Comparison of ENCODE assay signal across 26 cellular contexts in genomic region chr5:90586469-90586868, GRCh38. TPM values are rescaled to one million over a fixed set of nuclear protein-coding genes. Genes with fewer than 3 reads are reported as not detected.
DNase-seq lines count a peak whose midpoint lies in the region; ATAC-seq, FAIRE-seq and TF ChIP-seq lines count a peak whose summit lies in the region.
"Had no signal": no experiment of that assay in that cellular context is flagged by ENCODE, and none has a peak within 500 bp of the region (broad histone marks: within the 10 kb centered on the region; RNA-seq: fewer than 3 reads in every experiment).

No MANE protein-coding gene starts in this region.

- no peaks in the 10 kb centered on the region for H3K36me3 ChIP-seq in HepG2 (replicated peaks in 1 of 2; ENCODE audit: control insufficient read depth in 1 of 2, insufficient read depth in 2 of 2, low read length in 2 of 2)
- H3K36me3 ChIP-seq in right lobe of liver = no peaks in the 10 kb centered on the region
- H3K36me3 ChIP-seq in HEK293 (ENCODE audit: control insufficient read depth in 2 of 2, insufficient read depth in 1 of 2, low read length in 2 of 2) = no peaks in the 10 kb centered on the region
- no peaks in the 10 kb centered on the region for H3K36me3 ChIP-seq in K562 (ENCODE audit: control insufficient read depth, insufficient read depth, low read length)
- H3K36me3 ChIP-seq: BE2C, BLaER1 had no signal

- no peak overlapping the region for H3K27ac ChIP-seq in HepG2 (ENCODE audit: extremely low read length, insufficient read depth, low read length)
- H3K27ac ChIP-seq in right lobe of liver = no peak overlapping the region
- H3K27ac ChIP-seq in HEK293 (ENCODE audit: extremely low read depth, low read depth, low read length) = no peak overlapping the region
- H3K27ac ChIP-seq in K562 (ENCODE audit: extremely low read depth, low read depth, low read length) = no peak overlapping the region
- H3K27ac ChIP-seq: 22Rv1, A549, BLaER1 had no signal

- no peak overlapping the region for H3K9ac ChIP-seq in HepG2 (ENCODE audit: insufficient read depth, low read depth, low read length)
- no peak overlapping the region for H3K9ac ChIP-seq in K562 (ENCODE audit: insufficient read depth in 1 of 2, low read depth in 2 of 2, low read length in 2 of 2)
- H3K9ac ChIP-seq: BLaER1 had no signal

- ATAC-seq in HepG2 (no peak), right lobe of liver (no peak), K562 (no peak), HG02763 (IDR thresholded peaks at IDR 0.05; ENCODE audit: unreplicated experiment) (no peak), HG03432 (IDR thresholded peaks at IDR 0.05; ENCODE audit: unreplicated experiment) (no peak)
- ATAC-seq: A549 had no signal

- POLR2A ChIA-PET in HepG2 (lab: Yijun Ruan, JAX) = no interaction called here
- POLR2A ChIA-PET in HEK293 (lab: Yijun Ruan, JAX) = no interaction called here
- POLR2A ChIA-PET in K562 (lab: Yijun Ruan, JAX) = interaction anchor here (0.9 kb wide), 1 partner anchor 16 kb away, joined by 3 read pairs; no protein-coding TSS in a partner anchor

- H2AFZ ChIP-seq in HepG2 (ENCODE audit: low read length) (no peak overlapping the region), K562 (ENCODE audit: low read depth, low read length) (no peak overlapping the region)

- TF ChIP-seq RAD21 in HepG2 (CRISPR knock-in tag; IDR thresholded peaks at IDR 0.05) = no peak
- TF ChIP-seq RAD21 in K562 (CRISPR knock-in tag; conservative IDR thresholded peaks at IDR 0.05 in 1 of 2, IDR thresholded peaks at IDR 0.05 in 1 of 2) = no peak

- H3K9me3 ChIP-seq in HepG2 (ENCODE audit: low read length) (no peaks in the 10 kb centered on the region), right lobe of liver (no peaks in the 10 kb centered on the region), HEK293 (ENCODE audit: control insufficient read depth, insufficient read depth, low read depth, low read length) (no peaks in the 10 kb centered on the region), K562 (replicated peaks; ENCODE audit: control insufficient read depth, insufficient read depth, low read depth, low read length) (no peaks in the 10 kb centered on the region)
- H3K9me3 ChIP-seq: A549, BE2C, BLaER1 had no signal

- intact Hi-C loops in HepG2 (cut with micrococcal nuclease; ENCODE audit: unreplicated experiment) = no loop called here
- intact Hi-C loops in right lobe of liver (cut with DNase I) = no loop called here
- intact Hi-C loops in K562 (cut with micrococcal nuclease) = loop anchor here (5.0 kb wide), 1 partner anchor 54 kb away; no protein-coding TSS in a partner anchor

- TF ChIP-seq POLR2A in HepG2 (IDR thresholded peaks at IDR 0.05; ENCODE audit: insufficient read depth in 1 of 2, low read depth in 2 of 2, low read length in 2 of 2) (no peak), right lobe of liver (IDR thresholded peaks at IDR 0.05) (no peak), K562 (conservative IDR thresholded peaks at IDR 0.05) (no peak)

- TF ChIP-seq EP300 in HepG2 (IDR thresholded peaks at IDR 0.05; ENCODE audit: low read depth in 2 of 2, low read length in 2 of 2) (no peak), HepG2 (CRISPR knock-in tag; IDR thresholded peaks at IDR 0.05; ENCODE audit: borderline replicate concordance) (no peak), K562 (IDR thresholded peaks at IDR 0.05; ENCODE audit: low read length) (no peak)

- BruUV-seq in HepG2 (replicated peaks; lab: Mats Ljungman, UMichigan) (no TSS peak), K562 (replicated peaks; lab: Mats Ljungman, UMichigan) (no TSS peak)

- in situ Hi-C loops in HepG2 (cut with HindIII; ENCODE audit: extremely low pct_ligation_motif_present, low pct_unique_long_range_greater_than_20kb) = no loop called here
- in situ Hi-C loops in K562 (cut with MboI) = no loop called here

- CTCF ChIA-PET in HepG2 (lab: Yijun Ruan, JAX; ENCODE audit: low intra/inter-chr PET ratio, low total read pairs) (no interaction called here), HEK293 (lab: Yijun Ruan, JAX) (interaction anchor here (0.6 kb wide), 1 partner anchor 18 kb away, joined by 3 read pairs; no protein-coding TSS in a partner anchor), K562 (lab: Yijun Ruan, JAX; ENCODE audit: low intra/inter-chr PET ratio) (no interaction called here)

- no peak overlapping the region for H3K4me3 ChIP-seq in HepG2 (replicated peaks in 1 of 3; ENCODE audit: insufficient read depth in 1 of 3, low read depth in 2 of 3, low read length in 3 of 3)
- H3K4me3 ChIP-seq in right lobe of liver = no peak overlapping the region
- no peak overlapping the region for H3K4me3 ChIP-seq in HEK293 (ENCODE audit: low read depth, low read length)
- no peak overlapping the region for H3K4me3 ChIP-seq in K562
- H3K4me3 ChIP-seq: A549, BLaER1, GM12878 had no signal

- TF ChIP-seq CTCF in HepG2 (CRISPR knock-in tag; IDR thresholded peaks at IDR 0.05) = no peak
- TF ChIP-seq CTCF in right lobe of liver (IDR thresholded peaks at IDR 0.05) = no peak
- no peak for TF ChIP-seq CTCF in HEK293 (tag by site-specific recombination; IDR thresholded peaks at IDR 0.05)
- no peak for TF ChIP-seq CTCF in K562 (IDR thresholded peaks at IDR 0.05 in 2 of 3, conservative IDR thresholded peaks at IDR 0.05 in 1 of 3; ENCODE audit: insufficient read depth in 2 of 3, low read depth in 1 of 3, low read length in 3 of 3)

- no peaks in the 10 kb centered on the region for H3K9me1 ChIP-seq in K562 (ENCODE audit: control insufficient read depth, insufficient read depth, low read length)

- no peak for DNase-seq in HepG2 (ENCODE audit: low spot score)
- no peak for DNase-seq in right lobe of liver
- DNase-seq in K562 (ENCODE audit: extremely low read depth in 1 of 4, low spot score in 3 of 4) = no peak
- DNase-seq: BE2C; C1 segment of cervical spinal cord; CD4-positive, alpha-beta memory T cell; CD4-positive, CD25-positive, alpha-beta regulatory T cell; CD8-positive, alpha-beta memory T cell; COR-L47; DMS 273 treated with DMSO at 0.1 percent for 48 hours; DMS153; DMS53; DMS79; DND-41; EL; GDM1 had no signal

- H3K4me2 ChIP-seq in HepG2 (ENCODE audit: low read depth, low read length) (no peak overlapping the region), K562 (ENCODE audit: insufficient read depth, low read length) (no peak overlapping the region)
- H3K4me2 ChIP-seq: A549, BLaER1 had no signal

- H3K79me2 ChIP-seq in HepG2 (ENCODE audit: insufficient read depth, low read length) = no peaks in the 10 kb centered on the region
- peaks cover 9% of the 10 kb centered on the region; the same call in 2 of the 3 replicates for H3K79me2 ChIP-seq in K562 (ENCODE audit: control insufficient read depth, insufficient read depth, low read length)

- H3K4me1 ChIP-seq in HepG2 (ENCODE audit: insufficient read depth, low read length) = no peaks in the 10 kb centered on the region
- H3K4me1 ChIP-seq in right lobe of liver = no peaks in the 10 kb centered on the region
- H3K4me1 ChIP-seq in HEK293 (ENCODE audit: control insufficient read depth, insufficient read depth, low read length) = no peaks in the 10 kb centered on the region
- peaks cover 0 to 10% of the 10 kb centered on the region in 2 experiments; a peak in 3 of 5 replicates for H3K4me1 ChIP-seq in K562 (replicated peaks in 1 of 2; ENCODE audit: control insufficient read depth in 2 of 2, insufficient read depth in 2 of 2, low read length in 2 of 2)
- H3K4me1 ChIP-seq: A549, BE2C, BLaER1 had no signal

- 0% methylated on average over 2 of the region's 2 CpGs for WGBS in HepG2 (ENCODE audit: low lambda C conversion rate)
- 64% methylated on average over 2 of the region's 2 CpGs for WGBS in right lobe of liver (ENCODE audit: insufficient coverage, low coverage, low lambda C conversion rate, missing lambda C conversion rate)
- WGBS in K562 (ENCODE audit: insufficient coverage, low coverage, missing lambda C conversion rate) = 30% methylated on average over 2 of the region's 2 CpGs

- FAIRE-seq in HepG2 (lab: Jason Lieb, UNC) (no peak), K562 (lab: Jason Lieb, UNC) (no peak)
- FAIRE-seq: A549, GM12878, GM19239 had no signal

- H3K27me3 ChIP-seq in HepG2 (ENCODE audit: control insufficient read depth in 1 of 2, insufficient read depth in 2 of 2, low read length in 2 of 2) (no peaks in the 10 kb centered on the region), right lobe of liver (peaks cover 0 to 3% of the 10 kb centered on the region in 2 donors), K562 (ENCODE audit: control insufficient read depth in 2 of 2, insufficient read depth in 2 of 2, low read length in 2 of 2) (no peaks in the 10 kb centered on the region)
- H3K27me3 ChIP-seq: BLaER1 had no signal

- H4K20me1 ChIP-seq in HepG2 (ENCODE audit: insufficient read depth, low read length) (no peaks in the 10 kb centered on the region), K562 (replicated peaks; ENCODE audit: control insufficient read depth, insufficient read depth, low read length) (no peaks in the 10 kb centered on the region)
- H4K20me1 ChIP-seq: BLaER1 had no signal

RNA-seq across cellular contexts. Expression of gene ADGRV1, which starts 27.9 kb away (rescaled TPM):
- total RNA-seq in HepG2 (2016; rRNA removed; fragmentation: Illumina TruSeq; extraction: Trizol) (0.84 and 1.7 TPM in 2 replicates), right lobe of liver (10 to 100 TPM in 2 of 6 experiments, 1 to 10 TPM in 4; 4.5 to 15.9 (median 7.4) TPM), K562 (2014; rRNA removed) (71.6 and 75.0 TPM in 2 replicates), K562 (2014; rRNA removed; fragmentation: Illumina TruSeq; extraction: Trizol) (156 and 170 TPM in 2 replicates), K562 (2015; rRNA removed; fragmentation: Illumina TruSeq; extraction: Trizol) (101 and 111 TPM in 2 replicates), K562 (2021) (70.6 and 73.7 TPM in 2 replicates)
- 0.35 and 0.40 TPM in 2 replicates for total RNA-seq in HepG2 (2016; cell fraction: cytosol; rRNA removed; fragmentation: Illumina TruSeq; extraction: Trizol; ENCODE audit: low read depth)
- total RNA-seq in HepG2 (2016; cell fraction: insoluble cytoplasmic fraction; rRNA removed; fragmentation: Illumina TruSeq; extraction: Trizol) = 1.4 and 1.5 TPM in 2 replicates
- total RNA-seq in HepG2 (2016; cell fraction: membrane; rRNA removed; fragmentation: Illumina TruSeq; extraction: Trizol) = 0.37 and 0.83 TPM in 2 replicates
- total RNA-seq in HepG2 (2016; cell fraction: nucleus; rRNA removed; fragmentation: Illumina TruSeq; extraction: Trizol) = 1.3 and 2.5 TPM in 2 replicates
- polyA plus RNA-seq in HepG2 (2011; rRNA removed) (3.9 and 5.9 TPM in 2 replicates), K562 (2011; rRNA removed) (49.6 and 58.2 TPM in 2 replicates), K562 (2014; fragmentation: Illumina TruSeq; extraction: Trizol) (45.6 and 47.5 TPM in 2 replicates), K562 (2014; fragmentation: Nextera tagmentation; extraction: Ambion mirVana) (10 to 100 TPM; 21.7 to 24.5 TPM), K562 (2014; rRNA removed) (50.7 and 51.8 TPM in 2 replicates)
- polyA plus RNA-seq in HepG2 (2011; cell fraction: cytosol; rRNA removed) = 2.1 and 6.3 TPM in 2 replicates
- polyA plus RNA-seq in HepG2 (2011; cell fraction: nucleus; rRNA removed) = 0.53 and 2.0 TPM in 2 replicates
- polyA plus RNA-seq in HepG2 (2012) = 5.9 and 7.6 TPM in 2 replicates
- polyA plus RNA-seq in HepG2 (2016; cell fraction: cytosol; fragmentation: Illumina TruSeq; extraction: Trizol; ENCODE audit: low read depth) = 0.26 and 0.35 TPM in 2 replicates
- polyA plus RNA-seq in HepG2 (2016; cell fraction: insoluble cytoplasmic fraction; fragmentation: Illumina TruSeq; extraction: Trizol; ENCODE audit: low read depth) = 1.1 and 1.4 TPM in 2 replicates
- polyA plus RNA-seq in HepG2 (2016; cell fraction: membrane; fragmentation: Illumina TruSeq; extraction: Trizol; ENCODE audit: low read depth) = 0.38 and 0.39 TPM in 2 replicates
- 0.36 and 1.2 TPM in 2 replicates for polyA plus RNA-seq in HepG2 (2016; cell fraction: nucleus; fragmentation: Illumina TruSeq; extraction: Trizol; ENCODE audit: insufficient read depth, low read depth)
- polyA minus RNA-seq in HepG2 (2011; rRNA and poly(A)+ RNA removed; ENCODE audit: low replicate concordance) = 1.9 and 2.7 TPM in 2 replicates
- polyA minus RNA-seq in HepG2 (2011; cell fraction: cytosol; rRNA and poly(A)+ RNA removed) = 0.97 and 2.5 TPM in 2 replicates
- 1.2 and 2.7 TPM in 2 replicates for polyA minus RNA-seq in HepG2 (2011; cell fraction: nucleus; rRNA and poly(A)+ RNA removed)
- 426 and 1,792 TPM in 2 replicates for total RNA-seq in K562 (2011; cell fraction: chromatin; rRNA removed; ENCODE audit: low replicate concordance)
- 167 and 305 TPM in 2 replicates for total RNA-seq in K562 (2011; cell fraction: nucleolus; rRNA removed)
- 499 and 612 TPM in 2 replicates for total RNA-seq in K562 (2011; cell fraction: nucleoplasm; rRNA removed)
- 18.0 and 26.3 TPM in 2 replicates for polyA plus RNA-seq in K562 (2011; cell fraction: cytosol; rRNA removed)
- 135 and 146 TPM in 2 replicates for polyA plus RNA-seq in K562 (2011; cell fraction: nucleus; rRNA removed)
- 34.1 and 37.7 TPM in 2 replicates for polyA plus RNA-seq in K562 (2012)
- polyA minus RNA-seq in K562 (2011; rRNA and poly(A)+ RNA removed) = 318 and 333 TPM in 2 replicates
- polyA minus RNA-seq in K562 (2011; cell fraction: cytosol; rRNA and poly(A)+ RNA removed) = 24.5 and 45.3 TPM in 2 replicates
- polyA minus RNA-seq in K562 (2011; cell fraction: nucleus; rRNA and poly(A)+ RNA removed) = 512 and 599 TPM in 2 replicates
- total RNA-seq: A172, G401 had no signal
- polyA plus RNA-seq: CD4-positive, alpha-beta memory T cell; CD8-positive, alpha-beta memory T cell had no signal

RNA-seq across cellular contexts. Expression of gene LYSMD3, which starts 57.1 kb away (rescaled TPM):
- total RNA-seq in HepG2 (2016; rRNA removed; fragmentation: Illumina TruSeq; extraction: Trizol) = 13.8 and 22.2 TPM in 2 replicates
- 1.2 and 1.6 TPM in 2 replicates for total RNA-seq in HepG2 (2016; cell fraction: cytosol; rRNA removed; fragmentation: Illumina TruSeq; extraction: Trizol; ENCODE audit: low read depth)
- total RNA-seq in HepG2 (2016; cell fraction: insoluble cytoplasmic fraction; rRNA removed; fragmentation: Illumina TruSeq; extraction: Trizol) = 14.2 and 20.5 TPM in 2 replicates
- total RNA-seq in HepG2 (2016; cell fraction: membrane; rRNA removed; fragmentation: Illumina TruSeq; extraction: Trizol) = 6.5 and 8.4 TPM in 2 replicates
- 12.9 and 13.6 TPM in 2 replicates for total RNA-seq in HepG2 (2016; cell fraction: nucleus; rRNA removed; fragmentation: Illumina TruSeq; extraction: Trizol)
- polyA plus RNA-seq in HepG2 (2011; rRNA removed) = 6.3 and 9.1 TPM in 2 replicates
- 3.3 and 5.8 TPM in 2 replicates for polyA plus RNA-seq in HepG2 (2011; cell fraction: cytosol; rRNA removed)
- 2.4 and 3.9 TPM in 2 replicates for polyA plus RNA-seq in HepG2 (2011; cell fraction: nucleus; rRNA removed)
- polyA plus RNA-seq in HepG2 (2012) = 10.3 and 10.4 TPM in 2 replicates
- polyA plus RNA-seq in HepG2 (2016; cell fraction: cytosol; fragmentation: Illumina TruSeq; extraction: Trizol; ENCODE audit: low read depth) = 0.70 and 0.91 TPM in 2 replicates
- 17.8 and 21.3 TPM in 2 replicates for polyA plus RNA-seq in HepG2 (2016; cell fraction: insoluble cytoplasmic fraction; fragmentation: Illumina TruSeq; extraction: Trizol; ENCODE audit: low read depth)
- polyA plus RNA-seq in HepG2 (2016; cell fraction: membrane; fragmentation: Illumina TruSeq; extraction: Trizol; ENCODE audit: low read depth) = 3.1 and 4.0 TPM in 2 replicates
- polyA plus RNA-seq in HepG2 (2016; cell fraction: nucleus; fragmentation: Illumina TruSeq; extraction: Trizol; ENCODE audit: insufficient read depth, low read depth) = 14.8 and 16.7 TPM in 2 replicates
- 3.2 and 6.4 TPM in 2 replicates for polyA minus RNA-seq in HepG2 (2011; rRNA and poly(A)+ RNA removed; ENCODE audit: low replicate concordance)
- polyA minus RNA-seq in HepG2 (2011; cell fraction: cytosol; rRNA and poly(A)+ RNA removed) = 11.1 and 12.9 TPM in 2 replicates
- polyA minus RNA-seq in HepG2 (2011; cell fraction: nucleus; rRNA and poly(A)+ RNA removed) = 15.7 and 16.6 TPM in 2 replicates
- 10 to 100 TPM; 11.4 to 16.6 (median 13.3) TPM for total RNA-seq in right lobe of liver
- total RNA-seq in K562 (2011; cell fraction: chromatin; rRNA removed; ENCODE audit: low replicate concordance) = 8.0 and 49.3 TPM in 2 replicates
- total RNA-seq in K562 (2011; cell fraction: nucleolus; rRNA removed) = 4.8 and 6.4 TPM in 2 replicates
- total RNA-seq in K562 (2011; cell fraction: nucleoplasm; rRNA removed) = 15.0 and 31.4 TPM in 2 replicates
- 11.7 TPM in 2 replicates for total RNA-seq in K562 (2014; rRNA removed)
- total RNA-seq in K562 (2014; rRNA removed; fragmentation: Illumina TruSeq; extraction: Trizol) = 23.3 and 30.3 TPM in 2 replicates
- 17.5 and 20.7 TPM in 2 replicates for total RNA-seq in K562 (2015; rRNA removed; fragmentation: Illumina TruSeq; extraction: Trizol)
- total RNA-seq in K562 (2021) = 21.1 and 21.9 TPM in 2 replicates
- polyA plus RNA-seq in K562 (2011; rRNA removed) = 35.1 and 42.3 TPM in 2 replicates
- polyA plus RNA-seq in K562 (2011; cell fraction: cytosol; rRNA removed) = 4.8 and 14.0 TPM in 2 replicates
- polyA plus RNA-seq in K562 (2011; cell fraction: nucleus; rRNA removed) = 8.2 and 12.3 TPM in 2 replicates
- polyA plus RNA-seq in K562 (2012) = 15.0 and 18.3 TPM in 2 replicates
- polyA plus RNA-seq in K562 (2014; fragmentation: Illumina TruSeq; extraction: Trizol) = 21.2 and 25.0 TPM in 2 replicates
- polyA plus RNA-seq in K562 (2014; fragmentation: Nextera tagmentation; extraction: Ambion mirVana) = 10 to 100 TPM in 1 of 2 experiments, 1 to 10 TPM in 1; 9.5 to 19.2 TPM
- polyA plus RNA-seq in K562 (2014; rRNA removed) = 16.5 and 17.6 TPM in 2 replicates
- 61.9 and 70.0 TPM in 2 replicates for polyA minus RNA-seq in K562 (2011; rRNA and poly(A)+ RNA removed)
- 16.2 and 17.2 TPM in 2 replicates for polyA minus RNA-seq in K562 (2011; cell fraction: cytosol; rRNA and poly(A)+ RNA removed)
- polyA minus RNA-seq in K562 (2011; cell fraction: nucleus; rRNA and poly(A)+ RNA removed) = 10.4 and 21.7 TPM in 2 replicates

Comparison
In these comparisons a context has a peak if more than half of its experiments do, and no peak if none do; other contexts are left out.
1. RNA of gene ADGRV1, which starts 27.9 kb away (total RNA-seq): 70.6 to 1,792 TPM in K562; 4.5 to 15.9 TPM in right lobe of liver and 0.35 to 2.5 TPM in HepG2; every median in the first group is over 4 times any median in the second.
2. Of the 241 proteins assayed by ChIP-seq in both HepG2 and K562: peak only in HepG2: none; only in K562: CEBPG; in both: CEBPB; in neither: 239.